In genomic region chr14:24181251-24182077, GRCh38 we compare ENCODE assay signal across 18 cellular contexts. TPM values are rescaled to one million over a fixed set of nuclear protein-coding genes. Genes with fewer than 3 reads are reported as not detected.
DNase-seq lines count a peak whose midpoint lies in the region; ATAC-seq, FAIRE-seq and TF ChIP-seq lines count a peak whose summit lies in the region.
"Had no signal": no experiment of that assay in that cellular context is flagged by ENCODE, and none has a peak within 500 bp of the region (broad histone marks: within the 10 kb centered on the region; RNA-seq: fewer than 3 reads in every experiment).

No MANE protein-coding gene starts in this region.

- no peak for DNase-seq in GM12891 (ENCODE audit: insufficient read length, low spot score)
- no peak for DNase-seq in activated naive CD8-positive, alpha-beta T cell treated with anti-CD3 and anti-CD28 coated beads, Interleukin-2, amount 50 U/mL, for 24 hours
- DNase-seq in neural crest cell (ENCODE audit: low read depth, low spot score): no peak
- no peak for DNase-seq in thyroid gland
- no peak for DNase-seq in stimulated activated naive CD4-positive, alpha-beta T cell (lab: John Stamatoyannopoulos, UW)
- DNase-seq in hepatocyte (ENCODE audit: low spot score): no peak
- DNase-seq: BE2C, brain microvascular endothelial cell, dorsolateral prefrontal cortex had no signal

- H3K4me3 ChIP-seq in thyroid gland (replicated peaks in 1 of 3) (no peak overlapping the region), hepatocyte (no peak overlapping the region)
- H3K4me3 ChIP-seq: dorsolateral prefrontal cortex, right atrium auricular region, SJSA1, thoracic aorta had no signal

- H3K4me1 Mint-ChIP-seq in activated naive CD8-positive, alpha-beta T cell treated with anti-CD3 and anti-CD28 coated beads, Interleukin-2, amount 50 U/mL, for 24 hours: no peaks in the 10 kb centered on the region
- H3K4me1 Mint-ChIP-seq in neural crest cell: peaks cover 4% of the 10 kb centered on the region

- H3K36me3 ChIP-seq in thyroid gland (peaks cover 40 to 45% of the 10 kb centered on the region in 2 donors), hepatocyte (replicated peaks; ENCODE audit: insufficient read depth, low read depth) (peaks cover 1% of the 10 kb centered on the region)

- 91 to 92% methylated on average over 9 to 19 of the region's 20 CpGs for WGBS in thyroid gland, 2 donors
- WGBS in hepatocyte (ENCODE audit: low lambda C conversion rate, missing lambda C conversion rate): 90% methylated on average over 20 of the region's 20 CpGs

- peaks cover 39% of the 10 kb centered on the region for H3K36me3 Mint-ChIP-seq in activated naive CD8-positive, alpha-beta T cell treated with anti-CD3 and anti-CD28 coated beads, Interleukin-2, amount 50 U/mL, for 24 hours (ENCODE audit: low read depth)
- peaks cover 6% of the 10 kb centered on the region for H3K36me3 Mint-ChIP-seq in neural crest cell (ENCODE audit: low read depth)

- no peak overlapping the region for H3K4me3 Mint-ChIP-seq in activated naive CD8-positive, alpha-beta T cell treated with anti-CD3 and anti-CD28 coated beads, Interleukin-2, amount 50 U/mL, for 24 hours
- peak overlapping the region; percentile 70 for H3K4me3 Mint-ChIP-seq in neural crest cell

- H3K27me3 ChIP-seq in thyroid gland (no peaks in the 10 kb centered on the region), hepatocyte (no peaks in the 10 kb centered on the region)
- H3K27me3 ChIP-seq: BE2C, brain microvascular endothelial cell, dorsolateral prefrontal cortex, right atrium auricular region, SJSA1 had no signal

- no peaks in the 10 kb centered on the region for H3K9me3 Mint-ChIP-seq in activated naive CD8-positive, alpha-beta T cell treated with anti-CD3 and anti-CD28 coated beads, Interleukin-2, amount 50 U/mL, for 24 hours
- no peaks in the 10 kb centered on the region for H3K9me3 Mint-ChIP-seq in neural crest cell
- H3K9me3 Mint-ChIP-seq: activated T-helper 2 cell treated with anti-CD3 and anti-CD28 coated beads, Interferon-gamma antibody, Interleukin-2, Interleukin-4, amounts not matched to agents 10 μg/mL and 5 μg/mL and 100 μg/mL, durations not matched to agents 14 hours and 24 hours and 36 hours had no signal

- no peak for FAIRE-seq in GM12891 (lab: Jason Lieb, UNC)
- FAIRE-seq: G401.6, islet of Langerhans had no signal

- intact Hi-C loops in thyroid gland (cut with DNase I): no loop called here

- no peaks in the 10 kb centered on the region for H3K27me3 Mint-ChIP-seq in activated naive CD8-positive, alpha-beta T cell treated with anti-CD3 and anti-CD28 coated beads, Interleukin-2, amount 50 U/mL, for 24 hours
- peaks cover 2% of the 10 kb centered on the region for H3K27me3 Mint-ChIP-seq in neural crest cell (ENCODE audit: low read depth)

- peaks cover 0 to 17% of the 10 kb centered on the region in 2 donors for H3K4me1 ChIP-seq in thyroid gland
- H3K4me1 ChIP-seq in hepatocyte (ENCODE audit: insufficient read depth): no peaks in the 10 kb centered on the region
- H3K4me1 ChIP-seq: BE2C had no signal

- H3K27ac ChIP-seq in thyroid gland (no peak overlapping the region), hepatocyte (no peak overlapping the region)
- H3K27ac ChIP-seq: brain microvascular endothelial cell, SJSA1 had no signal

- H4K20me1 ChIP-seq in hepatocyte (ENCODE audit: insufficient read depth, poor library complexity, severe bottlenecking): no peaks in the 10 kb centered on the region

- TF ChIP-seq CTCF in neural crest cell (conservative IDR thresholded peaks at IDR 0.05): no peak
- no peak for TF ChIP-seq CTCF in thyroid gland (IDR thresholded peaks at IDR 0.05)
- TF ChIP-seq CTCF in hepatocyte (IDR thresholded peaks at IDR 0.05; ENCODE audit: poor library complexity): no peak

- H2AFZ ChIP-seq in hepatocyte: no peak overlapping the region

- ATAC-seq in activated naive CD8-positive, alpha-beta T cell treated with anti-CD3 and anti-CD28 coated beads, Interleukin-2, amount 50 U/mL, for 24 hours: no peak
- ATAC-seq: esophagus mucosa had no signal

- peaks cover 4% of the 10 kb centered on the region for H3K79me2 ChIP-seq in hepatocyte

- H3K9me3 ChIP-seq in thyroid gland (no peaks in the 10 kb centered on the region), hepatocyte (ENCODE audit: low read depth) (no peaks in the 10 kb centered on the region)
- H3K9me3 ChIP-seq: BE2C, right atrium auricular region, SJSA1, thoracic aorta had no signal

- no peak overlapping the region for H3K4me2 ChIP-seq in hepatocyte

- peak overlapping the region; percentile 40 for H3K27ac Mint-ChIP-seq in activated naive CD8-positive, alpha-beta T cell treated with anti-CD3 and anti-CD28 coated beads, Interleukin-2, amount 50 U/mL, for 24 hours
- no peak overlapping the region for H3K27ac Mint-ChIP-seq in neural crest cell (ENCODE audit: unreplicated experiment)
- H3K27ac Mint-ChIP-seq: activated T-helper 2 cell treated with anti-CD3 and anti-CD28 coated beads, Interferon-gamma antibody, Interleukin-2, Interleukin-4, amounts not matched to agents 10 μg/mL and 5 μg/mL and 100 μg/mL, durations not matched to agents 14 hours and 24 hours and 36 hours had no signal

- no peaks in the 10 kb centered on the region for H3K9me2 ChIP-seq in hepatocyte (replicated peaks; ENCODE audit: insufficient read depth)

- TF ChIP-seq POLR2A in GM12891 (IDR thresholded peaks at IDR 0.05; ENCODE audit: low read depth, low read length): peak; percentile 47; the same call in 1 of the 2 replicates
- TF ChIP-seq POLR2A in GM19193 (IDR thresholded peaks at IDR 0.05; ENCODE audit: extremely low read depth, insufficient read depth, insufficient read length): peak; percentile 8
- TF ChIP-seq POLR2A in thyroid gland (IDR thresholded peaks at IDR 0.05): no peak

TF ChIP-seq in GM12891, 5 proteins besides CTCF, POLR2A, EP300 and RAD21:
- TF ChIP-seq SPI1 (IDR thresholded peaks at IDR 0.05; ENCODE audit: low read depth, low read length) (no peak), TAF1 (IDR thresholded peaks at IDR 0.05; ENCODE audit: low read depth, low read length) (no peak), POLR2AphosphoS5 (IDR thresholded peaks at IDR 0.05; ENCODE audit: low read depth, low read length) (no peak; the same call in 1 of the 2 replicates), POU2F2 (IDR thresholded peaks at IDR 0.05; ENCODE audit: low read depth, low read length) (no peak; the same call in none of the 2 replicates), PAX5 (IDR thresholded peaks at IDR 0.05; ENCODE audit: insufficient read depth, low read length, severe bottlenecking) (no peak)

RNA-seq across cellular contexts. Expression of gene IPO4, which starts 7.2 kb away (rescaled TPM):
- polyA plus RNA-seq in GM12891 (2012; ENCODE audit: low read depth, missing spikeins): 37.2 TPM
- 88.3 and 88.7 TPM in 2 replicates for total RNA-seq in neural crest cell
- total RNA-seq in thyroid gland: 10 to 100 TPM; 28.1 to 49.0 (median 31.3) TPM
- total RNA-seq in hepatocyte: 18.7 and 19.5 TPM in 2 replicates
- polyA plus RNA-seq in hepatocyte: 19.0 and 26.4 TPM in 2 replicates

RNA-seq across cellular contexts. Expression of gene REC8, which starts 9.6 kb away (rescaled TPM):
- 55.7 TPM for polyA plus RNA-seq in GM12891 (2012; ENCODE audit: low read depth, missing spikeins)
- total RNA-seq in neural crest cell (160 and 163 TPM in 2 replicates), thyroid gland (1 to 10 TPM; 4.1 to 7.1 (median 5.4) TPM), hepatocyte (28.5 and 44.8 TPM in 2 replicates)
- polyA plus RNA-seq in hepatocyte: 170 and 193 TPM in 2 replicates

RNA-seq across cellular contexts. Expression of gene TM9SF1, which starts 13.8 kb away (rescaled TPM):
- polyA plus RNA-seq in GM12891 (2012; ENCODE audit: low read depth, missing spikeins): 14.7 TPM
- 45.6 and 47.4 TPM in 2 replicates for total RNA-seq in neural crest cell
- 100 to 1,000 TPM in 3 of 4 donors, 10 to 100 TPM in 1; 92.0 to 114 (median 107) TPM for total RNA-seq in thyroid gland
- total RNA-seq in hepatocyte: 68.1 and 75.4 TPM in 2 replicates
- 84.0 and 86.1 TPM in 2 replicates for polyA plus RNA-seq in hepatocyte

RNA-seq across cellular contexts. Expression of gene IRF9, which starts 20.4 kb away (rescaled TPM):
- 115 TPM for polyA plus RNA-seq in GM12891 (2012; ENCODE audit: low read depth, missing spikeins)
- total RNA-seq in neural crest cell (22.9 and 23.0 TPM in 2 replicates), thyroid gland (10 to 100 TPM; 55.1 to 92.3 (median 70.0) TPM), hepatocyte (33.7 and 42.7 TPM in 2 replicates)
- 66.9 and 79.5 TPM in 2 replicates for polyA plus RNA-seq in hepatocyte

RNA-seq across cellular contexts. Expression of gene TSSK4, which starts 24.0 kb away (rescaled TPM):
- 2.0 TPM for polyA plus RNA-seq in GM12891 (2012; ENCODE audit: low read depth, missing spikeins)
- 0.47 and 0.48 TPM in 2 replicates for total RNA-seq in neural crest cell
- total RNA-seq in thyroid gland: not detected
- total RNA-seq in hepatocyte: 0.84 TPM in 1 of 2 replicates, not detected in the other
- polyA plus RNA-seq in hepatocyte: 0.74 and 1.4 TPM in 2 replicates
- total RNA-seq: esophagus mucosa, M059J, right atrium auricular region, SJSA1, thoracic aorta had no signal

Comparison
In these comparisons a context has a peak if more than half of its experiments do, and no peak if none do; other contexts are left out.
1. POLR2A ChIP-seq: peak in GM12891 (single experiment) and GM19193 (single experiment); none in thyroid gland (0 of 2).